7 cellular contexts compared by ENCODE assay signal in genomic region chr1:23553896-23554480, GRCh38. TPM values are rescaled to one million over a fixed set of nuclear protein-coding genes. Genes with fewer than 3 reads are reported as not detected.
DNase-seq lines count a peak whose midpoint lies in the region.

No MANE protein-coding gene starts in this region.

- no peak for DNase-seq in activated CD4-positive, alpha-beta memory T cell treated with anti-CD3 and anti-CD28 coated beads, Interleukin-2, amount 10 ng/mL, durations not matched to agents 7 days and 5 days
- DNase-seq in islet precursor cell (no peak), GOT3 (lab: John Stamatoyannopoulos, UW) (no peak), NCI-H1436 treated with DMSO at 0.1 percent for 48 hours (lab: John Stamatoyannopoulos, UW) (no peak)

- peaks cover 6% of the 10 kb centered on the region for H3K36me3 Mint-ChIP-seq in activated CD4-positive, alpha-beta memory T cell treated with anti-CD3 and anti-CD28 coated beads, Interleukin-2, amount 10 ng/mL, durations not matched to agents 7 days and 5 days (ENCODE audit: low read depth)
- peaks cover 20% of the 10 kb centered on the region for H3K36me3 Mint-ChIP-seq in stimulated activated naive CD8-positive, alpha-beta T cell treated with anti-CD3 and anti-CD28 coated beads, Interleukin-15, Interleukin-2, amounts not matched to agents 100 ng/mL and 50 ng/mL, for 24 hours (ENCODE audit: low read depth)

- H3K27ac ChIP-seq in HUES48 (ENCODE audit: low read depth, low read length): peak overlapping the region; percentile 93

- H3K27me3 ChIP-seq in HUES48 (ENCODE audit: control insufficient read depth, insufficient read depth, low read length) (peaks cover 35% of the 10 kb centered on the region), iPS-15b (ENCODE audit: control insufficient read depth, insufficient read depth, low read length) (peaks cover 44% of the 10 kb centered on the region)

- CTCF ChIA-PET in activated CD4-positive, alpha-beta memory T cell treated with anti-CD3 and anti-CD28 coated beads, Interleukin-2, amount 10 ng/mL, durations not matched to agents 7 days and 5 days (lab: Charles Lee): interaction anchor here (0.6 to 18.2 kb wide), 18 partner anchors 8 to 137 kb away, joined by 3 to 545 read pairs (median 4); partner anchors contain the start of genes E2F2 and RPL11

- H3K4me3 ChIP-seq in HUES48 (ENCODE audit: low read depth, low read length): peak overlapping the region; percentile 62
- H3K4me3 ChIP-seq in iPS-15b (ENCODE audit: low read depth, low read length): peak overlapping the region; percentile 66

- peaks cover 28% of the 10 kb centered on the region for H3K27me3 Mint-ChIP-seq in activated CD4-positive, alpha-beta memory T cell treated with anti-CD3 and anti-CD28 coated beads, Interleukin-2, amount 10 ng/mL, durations not matched to agents 7 days and 5 days
- H3K27me3 Mint-ChIP-seq in stimulated activated naive CD8-positive, alpha-beta T cell treated with anti-CD3 and anti-CD28 coated beads, Interleukin-15, Interleukin-2, amounts not matched to agents 100 ng/mL and 50 ng/mL, for 24 hours: no peaks in the 10 kb centered on the region

- H3K27ac Mint-ChIP-seq in activated CD4-positive, alpha-beta memory T cell treated with anti-CD3 and anti-CD28 coated beads, Interleukin-2, amount 10 ng/mL, durations not matched to agents 7 days and 5 days: peak overlapping the region; percentile 78
- peak overlapping the region; percentile 81 for H3K27ac Mint-ChIP-seq in stimulated activated naive CD8-positive, alpha-beta T cell treated with anti-CD3 and anti-CD28 coated beads, Interleukin-15, Interleukin-2, amounts not matched to agents 100 ng/mL and 50 ng/mL, for 24 hours

- H3K36me3 ChIP-seq in HUES48 (ENCODE audit: control insufficient read depth, insufficient read depth, low read length) (peaks cover 9% of the 10 kb centered on the region; the same call in 1 of the 2 replicates), iPS-15b (ENCODE audit: control insufficient read depth, insufficient read depth, low read length) (no peaks in the 10 kb centered on the region)

- H3K9me3 ChIP-seq in HUES48 (ENCODE audit: control insufficient read depth, insufficient read depth, low read length) (no peaks in the 10 kb centered on the region), iPS-15b (ENCODE audit: control insufficient read depth, insufficient read depth, low read length) (no peaks in the 10 kb centered on the region)

- POLR2A ChIA-PET in activated CD4-positive, alpha-beta memory T cell treated with anti-CD3 and anti-CD28 coated beads, Interleukin-2, amount 10 ng/mL, durations not matched to agents 7 days and 5 days (lab: Charles Lee): interaction anchor here (0.9 to 8.5 kb wide), 17 partner anchors 9 to 209 kb away, joined by 3 to 63 read pairs (median 5); partner anchors contain the start of genes E2F2, HNRNPR and RPL11

- peak overlapping the region; percentile 76 for H3K4me3 Mint-ChIP-seq in activated CD4-positive, alpha-beta memory T cell treated with anti-CD3 and anti-CD28 coated beads, Interleukin-2, amount 10 ng/mL, durations not matched to agents 7 days and 5 days
- peak overlapping the region; percentile 83 for H3K4me3 Mint-ChIP-seq in stimulated activated naive CD8-positive, alpha-beta T cell treated with anti-CD3 and anti-CD28 coated beads, Interleukin-15, Interleukin-2, amounts not matched to agents 100 ng/mL and 50 ng/mL, for 24 hours

- H3K4me1 ChIP-seq in HUES48 (ENCODE audit: control insufficient read depth, insufficient read depth, low read length) (peaks cover 37% of the 10 kb centered on the region), iPS-15b (ENCODE audit: control insufficient read depth, insufficient read depth, low read length) (peaks cover 25% of the 10 kb centered on the region)

- H3K9ac ChIP-seq in HUES48 (ENCODE audit: low read depth, low read length) (peak overlapping the region; percentile 71), iPS-15b (ENCODE audit: low read depth, low read length) (peak overlapping the region; percentile 85)

- peaks cover 48% of the 10 kb centered on the region for H3K4me1 Mint-ChIP-seq in activated CD4-positive, alpha-beta memory T cell treated with anti-CD3 and anti-CD28 coated beads, Interleukin-2, amount 10 ng/mL, durations not matched to agents 7 days and 5 days
- peaks cover 55% of the 10 kb centered on the region for H3K4me1 Mint-ChIP-seq in stimulated activated naive CD8-positive, alpha-beta T cell treated with anti-CD3 and anti-CD28 coated beads, Interleukin-15, Interleukin-2, amounts not matched to agents 100 ng/mL and 50 ng/mL, for 24 hours (ENCODE audit: low read depth)

- H3K9me3 Mint-ChIP-seq in activated CD4-positive, alpha-beta memory T cell treated with anti-CD3 and anti-CD28 coated beads, Interleukin-2, amount 10 ng/mL, durations not matched to agents 7 days and 5 days: no peaks in the 10 kb centered on the region
- H3K9me3 Mint-ChIP-seq in stimulated activated naive CD8-positive, alpha-beta T cell treated with anti-CD3 and anti-CD28 coated beads, Interleukin-15, Interleukin-2, amounts not matched to agents 100 ng/mL and 50 ng/mL, for 24 hours: no peaks in the 10 kb centered on the region

RNA-seq across cellular contexts. Expression of gene ID3, which starts 5.3 kb away (rescaled TPM):
- 10 to 100 TPM; 14.7 to 14.8 TPM for total RNA-seq in activated CD4-positive, alpha-beta memory T cell treated with anti-CD3 and anti-CD28 coated beads, Interleukin-2, amount 10 ng/mL, durations not matched to agents 7 days and 5 days

RNA-seq across cellular contexts. Expression of gene E2F2, which starts 23.0 kb away (rescaled TPM):
- total RNA-seq in activated CD4-positive, alpha-beta memory T cell treated with anti-CD3 and anti-CD28 coated beads, Interleukin-2, amount 10 ng/mL, durations not matched to agents 7 days and 5 days: 10 to 100 TPM; 93.4 to 98.9 TPM
